Comparison of ENCODE assay signal across 28 cellular contexts in genomic region chr13:32553720-32554119, GRCh38.
"Had no signal": no experiment of that assay in that cellular context is flagged by ENCODE, and none has a peak within 500 bp of the region (broad histone marks: within the 10 kb centered on the region; RNA-seq: fewer than 3 reads in every experiment).

No MANE protein-coding gene starts in this region.

- ATAC-seq: effector memory CD8-positive, alpha-beta T cell; heart right ventricle; left colon; left ventricle myocardium superior; lower lobe of right lung; naive thymus-derived CD8-positive, alpha-beta T cell; psoas muscle; right cardiac atrium; stimulated activated naive CD8-positive, alpha-beta T cell treated with anti-CD3 and anti-CD28 coated beads, Interleukin-15, amount 100 ng/mL, for 72 hours; upper lobe of right lung had no signal

- FAIRE-seq: endometrium had no signal

- H3K36me3 Mint-ChIP-seq: naive thymus-derived CD8-positive, alpha-beta T cell had no signal

- H3K27ac Mint-ChIP-seq: effector memory CD8-positive, alpha-beta T cell; naive thymus-derived CD8-positive, alpha-beta T cell; nephron progenitor cell; stimulated activated naive CD8-positive, alpha-beta T cell treated with anti-CD3 and anti-CD28 coated beads, Interleukin-15, amount 100 ng/mL, for 72 hours had no signal

- H3K4me1 Mint-ChIP-seq: naive thymus-derived CD8-positive, alpha-beta T cell; stimulated activated naive CD8-positive, alpha-beta T cell treated with anti-CD3 and anti-CD28 coated beads, Interleukin-15, amount 100 ng/mL, for 72 hours had no signal

- H3K4me3 Mint-ChIP-seq: effector memory CD8-positive, alpha-beta T cell; naive thymus-derived CD8-positive, alpha-beta T cell; nephron progenitor cell; stimulated activated naive CD8-positive, alpha-beta T cell treated with anti-CD3 and anti-CD28 coated beads, Interleukin-15, amount 100 ng/mL, for 72 hours had no signal

- H3K9me3 Mint-ChIP-seq: effector memory CD8-positive, alpha-beta T cell; naive thymus-derived CD8-positive, alpha-beta T cell had no signal

- H3K4me1 ChIP-seq: esophagus squamous epithelium, lower lobe of right lung, psoas muscle, sigmoid colon, suprapubic skin, transverse colon, upper lobe of right lung, uterus had no signal

- H3K4me3 ChIP-seq: esophagus squamous epithelium, heart right ventricle, lower lobe of right lung, psoas muscle, sigmoid colon, suprapubic skin, transverse colon, upper lobe of right lung, uterus had no signal

- H3K27me3 ChIP-seq: esophagus squamous epithelium, heart right ventricle, sigmoid colon, suprapubic skin, transverse colon, upper lobe of right lung, uterus had no signal

- H3K36me3 ChIP-seq: esophagus squamous epithelium, heart right ventricle, lower lobe of right lung, sigmoid colon, suprapubic skin, transverse colon, upper lobe of right lung, uterus had no signal

- H3K27ac ChIP-seq: esophagus squamous epithelium, heart right ventricle, lower lobe of right lung, psoas muscle, sigmoid colon, suprapubic skin, transverse colon, upper lobe of right lung, uterus had no signal

- DNase-seq: cortex of kidney; effector memory CD8-positive, alpha-beta T cell; erythroblast; esophagus squamous epithelium; foreskin melanocyte; glutamatergic neuron; heart right ventricle; hippocampal formation; islet precursor cell; kidney glomerular epithelial cell; left colon; left ventricle myocardium superior; lower lobe of right lung; naive thymus-derived CD8-positive, alpha-beta T cell; nephron progenitor cell; nucleus accumbens; posterior cingulate gyrus; psoas muscle; right cardiac atrium; sigmoid colon; stimulated activated CD4-positive, alpha-beta T cell treated with anti-CD3 and anti-CD28 coated beads, Interleukin-4, amount 100 ng/mL, for 4 hours; stimulated activated naive CD4-positive, alpha-beta T cell; stimulated activated naive CD8-positive, alpha-beta T cell treated with anti-CD3 and anti-CD28 coated beads, Interleukin-15, amount 100 ng/mL, for 72 hours; transverse colon; upper lobe of right lung; uterus had no signal

- H3K27me3 Mint-ChIP-seq: stimulated activated naive CD8-positive, alpha-beta T cell treated with anti-CD3 and anti-CD28 coated beads, Interleukin-15, amount 100 ng/mL, for 72 hours had no signal

- H3K9me3 ChIP-seq: esophagus squamous epithelium, heart right ventricle, lower lobe of right lung, psoas muscle, sigmoid colon, suprapubic skin, transverse colon, upper lobe of right lung, uterus had no signal
